In genomic region chr11:27465629-27466028, GRCh38 we compare ENCODE assay signal across 17 cellular contexts. TPM values are rescaled to one million over a fixed set of nuclear protein-coding genes. Genes with fewer than 3 reads are reported as not detected.
DNase-seq lines count a peak whose midpoint lies in the region; ATAC-seq, FAIRE-seq and TF ChIP-seq lines count a peak whose summit lies in the region.
"Had no signal": no experiment of that assay in that cellular context is flagged by ENCODE, and none has a peak within 500 bp of the region (broad histone marks: within the 10 kb centered on the region; RNA-seq: fewer than 3 reads in every experiment).

No MANE protein-coding gene starts in this region.

- H3K27ac ChIP-seq in PC-3 (ENCODE audit: low read length) (no peak overlapping the region), endothelial cell of umbilical vein (ENCODE audit: insufficient read depth, low read depth, low read length) (no peak overlapping the region), substantia nigra (ENCODE audit: low read depth, low read length, poor library complexity, severe bottlenecking) (no peak overlapping the region)

- H3K27ac Mint-ChIP-seq in Calu3 (ENCODE audit: unreplicated experiment) (peak overlapping the region; percentile 77), neural crest cell (ENCODE audit: unreplicated experiment) (peak overlapping the region; percentile 20)
- H3K27ac Mint-ChIP-seq in activated T-cell treated with anti-CD3 and anti-CD28 coated beads, Interleukin-2, amount 50 U/mL, for 72 hours, result no peak overlapping the region
- no peak overlapping the region for H3K27ac Mint-ChIP-seq in activated T-cell treated with anti-CD3 and anti-CD28 coated beads, Interleukin-2, amount 50 U/mL, for 24 hours
- H3K27ac Mint-ChIP-seq in activated naive CD8-positive, alpha-beta T cell treated with anti-CD3 and anti-CD28 coated beads, Interleukin-2, amount 50 U/mL, for 24 hours, result no peak overlapping the region

- no peak for TF ChIP-seq POLR2A in endothelial cell of umbilical vein (IDR thresholded peaks at IDR 0.05; ENCODE audit: low read depth, low read length)

- H3K4me3 Mint-ChIP-seq in Calu3 (ENCODE audit: low read depth, unreplicated experiment) (peak overlapping the region; percentile 54), neural crest cell (peak overlapping the region; percentile 10)
- H3K4me3 Mint-ChIP-seq in activated T-cell treated with anti-CD3 and anti-CD28 coated beads, Interleukin-2, amount 50 U/mL, for 72 hours, result no peak overlapping the region
- H3K4me3 Mint-ChIP-seq in activated T-cell treated with anti-CD3 and anti-CD28 coated beads, Interleukin-2, amount 50 U/mL, for 24 hours, result no peak overlapping the region
- H3K4me3 Mint-ChIP-seq in activated naive CD8-positive, alpha-beta T cell treated with anti-CD3 and anti-CD28 coated beads, Interleukin-2, amount 50 U/mL, for 24 hours, result no peak overlapping the region
- H3K4me3 Mint-ChIP-seq: CD8-positive, alpha-beta memory T cell had no signal

- no peaks in the 10 kb centered on the region for H3K36me3 ChIP-seq in PC-3 (ENCODE audit: low read depth, low read length)
- no peaks in the 10 kb centered on the region for H3K36me3 ChIP-seq in endothelial cell of umbilical vein (ENCODE audit: control insufficient read depth in 2 of 2, extremely low read depth in 1 of 2, insufficient read depth in 2 of 2, low read length in 2 of 2)

- intact Hi-C loops in Calu3 (cut with micrococcal nuclease; ENCODE audit: unreplicated experiment), result loop anchor here (2.0 to 5.0 kb wide), 2 partner anchors 33 to 65 kb away; no protein-coding TSS in a partner anchor
- intact Hi-C loops in PC-3 (cut with micrococcal nuclease), result no loop called here
- intact Hi-C loops in endothelial cell of umbilical vein (cut with micrococcal nuclease), result no loop called here

- no peaks in the 10 kb centered on the region for H3K9me1 ChIP-seq in endothelial cell of umbilical vein (replicated peaks; ENCODE audit: control insufficient read depth, extremely low read depth, insufficient read depth, low read length)

- BruUV-seq in Calu3 (replicated peaks; lab: Mats Ljungman, UMichigan) (no TSS peak), PC-3 (replicated peaks; lab: Mats Ljungman, UMichigan) (no TSS peak), endothelial cell of umbilical vein (replicated peaks; lab: Mats Ljungman, UMichigan) (no TSS peak)

- peaks cover 43% of the 10 kb centered on the region for H3K4me1 Mint-ChIP-seq in Calu3 (ENCODE audit: low read depth, unreplicated experiment)
- H3K4me1 Mint-ChIP-seq in neural crest cell, result peaks cover 83% of the 10 kb centered on the region
- H3K4me1 Mint-ChIP-seq in activated T-cell treated with anti-CD3 and anti-CD28 coated beads, Interleukin-2, amount 50 U/mL, for 72 hours (ENCODE audit: low read depth), result no peaks in the 10 kb centered on the region
- peaks cover 2% of the 10 kb centered on the region for H3K4me1 Mint-ChIP-seq in activated T-cell treated with anti-CD3 and anti-CD28 coated beads, Interleukin-2, amount 50 U/mL, for 24 hours (ENCODE audit: low read depth)
- no peaks in the 10 kb centered on the region for H3K4me1 Mint-ChIP-seq in activated naive CD8-positive, alpha-beta T cell treated with anti-CD3 and anti-CD28 coated beads, Interleukin-2, amount 50 U/mL, for 24 hours
- H3K4me1 Mint-ChIP-seq: CD8-positive, alpha-beta memory T cell had no signal

- H3K27me3 ChIP-seq in PC-3 (ENCODE audit: low read length) (no peaks in the 10 kb centered on the region), endothelial cell of umbilical vein (ENCODE audit: control insufficient read depth in 2 of 2, insufficient read depth in 2 of 2, low read length in 2 of 2) (no peaks in the 10 kb centered on the region)
- H3K27me3 ChIP-seq: dorsolateral prefrontal cortex had no signal

- no peak for ATAC-seq in PC-3
- no peak for ATAC-seq in activated T-cell treated with anti-CD3 and anti-CD28 coated beads, Interleukin-2, amount 50 U/mL, for 72 hours (replicated peaks in 1 of 2)
- no peak for ATAC-seq in activated naive CD8-positive, alpha-beta T cell treated with anti-CD3 and anti-CD28 coated beads, Interleukin-2, amount 50 U/mL, for 24 hours
- ATAC-seq: left lobe of liver had no signal

- FAIRE-seq in endothelial cell of umbilical vein (lab: Jason Lieb, UNC), result peak; percentile 43

- no peak for TF ChIP-seq CTCF in Calu3 (IDR thresholded peaks at IDR 0.05; ENCODE audit: unreplicated experiment)
- no peak for TF ChIP-seq CTCF in PC-3 (conservative IDR thresholded peaks at IDR 0.05; ENCODE audit: low read depth, low read length)
- TF ChIP-seq CTCF in endothelial cell of umbilical vein (IDR thresholded peaks at IDR 0.05; ENCODE audit: extremely low read depth in 1 of 2, insufficient read depth in 1 of 2, low read depth in 1 of 2, low read length in 2 of 2), result no peak
- no peak for TF ChIP-seq CTCF in neural crest cell (conservative IDR thresholded peaks at IDR 0.05)

- H3K9me3 Mint-ChIP-seq in Calu3 (ENCODE audit: low read depth, unreplicated experiment), result no peaks in the 10 kb centered on the region
- no peaks in the 10 kb centered on the region for H3K9me3 Mint-ChIP-seq in neural crest cell
- H3K9me3 Mint-ChIP-seq in activated T-cell treated with anti-CD3 and anti-CD28 coated beads, Interleukin-2, amount 50 U/mL, for 72 hours, result no peaks in the 10 kb centered on the region
- no peaks in the 10 kb centered on the region for H3K9me3 Mint-ChIP-seq in activated T-cell treated with anti-CD3 and anti-CD28 coated beads, Interleukin-2, amount 50 U/mL, for 24 hours
- H3K9me3 Mint-ChIP-seq in activated naive CD8-positive, alpha-beta T cell treated with anti-CD3 and anti-CD28 coated beads, Interleukin-2, amount 50 U/mL, for 24 hours, result no peaks in the 10 kb centered on the region
- H3K9me3 Mint-ChIP-seq: CD8-positive, alpha-beta memory T cell had no signal

- H3K36me3 Mint-ChIP-seq in Calu3 (ENCODE audit: insufficient read depth, unreplicated experiment), result peaks cover 18% of the 10 kb centered on the region
- no peaks in the 10 kb centered on the region for H3K36me3 Mint-ChIP-seq in neural crest cell (ENCODE audit: low read depth)
- no peaks in the 10 kb centered on the region for H3K36me3 Mint-ChIP-seq in activated T-cell treated with anti-CD3 and anti-CD28 coated beads, Interleukin-2, amount 50 U/mL, for 72 hours (ENCODE audit: insufficient read depth in 2 of 2)
- no peaks in the 10 kb centered on the region for H3K36me3 Mint-ChIP-seq in activated T-cell treated with anti-CD3 and anti-CD28 coated beads, Interleukin-2, amount 50 U/mL, for 24 hours (ENCODE audit: low read depth)
- H3K36me3 Mint-ChIP-seq in activated naive CD8-positive, alpha-beta T cell treated with anti-CD3 and anti-CD28 coated beads, Interleukin-2, amount 50 U/mL, for 24 hours (ENCODE audit: low read depth), result no peaks in the 10 kb centered on the region
- H3K36me3 Mint-ChIP-seq: CD8-positive, alpha-beta memory T cell had no signal

- POLR2A ChIA-PET in PC-3 (lab: Charles Lee; ENCODE audit: unreplicated experiment) (no interaction called here), endothelial cell of umbilical vein (lab: Charles Lee) (no interaction called here)

- CTCF ChIA-PET in Calu3 (lab: Charles Lee) (interaction anchor here (0.9 to 2.4 kb wide), 4 partner anchors 10 to 103 kb away, joined by 3 to 6 read pairs (median 4); partner anchors contain the start of gene CCDC34), PC-3 (lab: Charles Lee) (no interaction called here), endothelial cell of umbilical vein (lab: Charles Lee) (interaction anchor here (1.2 to 2.5 kb wide), 3 partner anchors 9 to 30 kb away, joined by 3 to 10 read pairs (median 4); no protein-coding TSS in a partner anchor)

- H3K4me2 ChIP-seq in PC-3 (ENCODE audit: low read length) (peak overlapping the region; percentile 69; the same call in 1 of the 2 replicates), endothelial cell of umbilical vein (ENCODE audit: insufficient read depth, low read length) (no peak overlapping the region)

- no peak overlapping the region for H3K9ac ChIP-seq in PC-3 (ENCODE audit: low read length)
- no peak overlapping the region for H3K9ac ChIP-seq in endothelial cell of umbilical vein (replicated peaks; ENCODE audit: extremely low read depth, insufficient read depth, low read length)

- H3K27me3 Mint-ChIP-seq in Calu3 (ENCODE audit: unreplicated experiment) (no peaks in the 10 kb centered on the region), neural crest cell (ENCODE audit: low read depth) (no peaks in the 10 kb centered on the region)
- peaks cover 30% of the 10 kb centered on the region for H3K27me3 Mint-ChIP-seq in activated T-cell treated with anti-CD3 and anti-CD28 coated beads, Interleukin-2, amount 50 U/mL, for 72 hours (ENCODE audit: low read depth)
- H3K27me3 Mint-ChIP-seq in activated T-cell treated with anti-CD3 and anti-CD28 coated beads, Interleukin-2, amount 50 U/mL, for 24 hours, result peaks cover 39% of the 10 kb centered on the region
- peaks cover 18% of the 10 kb centered on the region for H3K27me3 Mint-ChIP-seq in activated naive CD8-positive, alpha-beta T cell treated with anti-CD3 and anti-CD28 coated beads, Interleukin-2, amount 50 U/mL, for 24 hours

- no peaks in the 10 kb centered on the region for H4K20me1 ChIP-seq in PC-3 (ENCODE audit: low read length)
- H4K20me1 ChIP-seq in endothelial cell of umbilical vein (replicated peaks; ENCODE audit: control insufficient read depth, extremely low read depth, insufficient read depth, low read length), result no peaks in the 10 kb centered on the region

- no peaks in the 10 kb centered on the region for H3F3A ChIP-seq in PC-3 (ENCODE audit: low read length, unreplicated experiment)

- dilution Hi-C loops in endothelial cell of umbilical vein (cut with MboI; ENCODE audit: extremely low pct_ligation_motif_present, low sequenced_read_pairs), result no loop called here

- peaks cover 75% of the 10 kb centered on the region for H3K4me1 ChIP-seq in PC-3 (ENCODE audit: insufficient read depth, low read length)
- peaks cover 18% of the 10 kb centered on the region for H3K4me1 ChIP-seq in endothelial cell of umbilical vein (ENCODE audit: control insufficient read depth, extremely low read depth, insufficient read depth, low read length)

- H3K79me2 ChIP-seq in PC-3 (ENCODE audit: low read length), result peaks cover 97% of the 10 kb centered on the region
- H3K79me2 ChIP-seq in endothelial cell of umbilical vein (ENCODE audit: control insufficient read depth, insufficient read depth, low read length), result no peaks in the 10 kb centered on the region

- H2AFZ ChIP-seq in PC-3 (ENCODE audit: low read length) (no peak overlapping the region), endothelial cell of umbilical vein (ENCODE audit: low read depth, low read length) (no peak overlapping the region)

- H3K4me3 ChIP-seq in PC-3 (ENCODE audit: low read length) (no peak overlapping the region), endothelial cell of umbilical vein (replicated peaks in 1 of 3; ENCODE audit: insufficient read depth in 1 of 3, low read depth in 1 of 3, low read length in 3 of 3) (no peak overlapping the region)
- H3K4me3 ChIP-seq: dorsolateral prefrontal cortex had no signal

- H3K9me3 ChIP-seq in PC-3 (ENCODE audit: low read length) (no peaks in the 10 kb centered on the region), endothelial cell of umbilical vein (replicated peaks; ENCODE audit: control insufficient read depth, insufficient read depth, low read length) (no peaks in the 10 kb centered on the region)

- DNase-seq in Calu3 (no peak), PC-3 (no peak), endothelial cell of umbilical vein (ENCODE audit: low read depth, low spot score) (no peak), neural crest cell (ENCODE audit: low read depth, low spot score) (no peak), substantia nigra (lab: John Stamatoyannopoulos, UW) (no peak)
- no peak for DNase-seq in activated T-cell treated with anti-CD3 and anti-CD28 coated beads, Interleukin-2, amount 50 U/mL, for 72 hours
- DNase-seq in activated T-cell treated with anti-CD3 and anti-CD28 coated beads, Interleukin-2, amount 50 U/mL, for 24 hours, result no peak
- no peak for DNase-seq in activated naive CD8-positive, alpha-beta T cell treated with anti-CD3 and anti-CD28 coated beads, Interleukin-2, amount 50 U/mL, for 24 hours
- DNase-seq: activated gamma-delta T cell treated with Interleukin-2 at 50 U/mL for 16 hours; anterior cingulate cortex; CD8-positive, alpha-beta memory T cell; dorsolateral prefrontal cortex; KBM-7; NCI-H1092; NK-92 treated with Interleukin-12 subunit alpha and Interleukin-12 subunit beta, amount 100 ng/mL, for 24 hours; T-helper 1 cell had no signal

- no peaks in the 10 kb centered on the region for H3K9me2 ChIP-seq in PC-3 (replicated peaks; ENCODE audit: low read length)

RNA-seq across cellular contexts. Expression of gene LGR4, which starts 7.0 kb away (rescaled TPM):
- 50.0 and 51.4 TPM in 2 replicates for total RNA-seq in Calu3 (2022)
- total RNA-seq in PC-3 (2014; rRNA removed), result 13.5 and 14.5 TPM in 2 replicates
- 2.6 and 3.1 TPM in 2 replicates for total RNA-seq in endothelial cell of umbilical vein
- 0.89 and 1.3 TPM in 2 replicates for polyA plus RNA-seq in endothelial cell of umbilical vein
- 0.98 and 1.1 TPM in 2 replicates for polyA plus RNA-seq in endothelial cell of umbilical vein (2011; cell fraction: cytosol; rRNA removed)
- 4.1 and 4.4 TPM in 2 replicates for polyA plus RNA-seq in endothelial cell of umbilical vein (2011; cell fraction: nucleus; rRNA removed)
- 7.4 and 7.7 TPM in 2 replicates for polyA plus RNA-seq in endothelial cell of umbilical vein (2012)
- polyA minus RNA-seq in endothelial cell of umbilical vein, result 5.9 and 11.8 TPM in 2 replicates
- polyA minus RNA-seq in endothelial cell of umbilical vein (2011; cell fraction: cytosol; rRNA and poly(A)+ RNA removed), result 70.9 TPM
- polyA minus RNA-seq in endothelial cell of umbilical vein (2011; cell fraction: nucleus; rRNA and poly(A)+ RNA removed), result 7.3 and 9.6 TPM in 2 replicates
- 45.3 and 51.5 TPM in 2 replicates for total RNA-seq in neural crest cell
- under 1 TPM; 0.05 to 0.30 TPM for total RNA-seq in activated T-cell treated with anti-CD3 and anti-CD28 coated beads, Interleukin-2, amount 50 U/mL, for 72 hours

RNA-seq across cellular contexts. Expression of gene LIN7C, which starts 40.9 kb away (rescaled TPM):
- total RNA-seq in Calu3 (2022), result 43.7 and 46.4 TPM in 2 replicates
- 21.7 and 26.6 TPM in 2 replicates for total RNA-seq in PC-3 (2014; rRNA removed)
- total RNA-seq in endothelial cell of umbilical vein, result 23.6 and 24.9 TPM in 2 replicates
- 6.0 and 7.1 TPM in 2 replicates for polyA plus RNA-seq in endothelial cell of umbilical vein
- 6.5 and 7.3 TPM in 2 replicates for polyA plus RNA-seq in endothelial cell of umbilical vein (2011; cell fraction: cytosol; rRNA removed)
- 5.1 and 7.6 TPM in 2 replicates for polyA plus RNA-seq in endothelial cell of umbilical vein (2011; cell fraction: nucleus; rRNA removed)
- 5.7 and 8.9 TPM in 2 replicates for polyA plus RNA-seq in endothelial cell of umbilical vein (2012)
- 6.1 and 7.5 TPM in 2 replicates for polyA minus RNA-seq in endothelial cell of umbilical vein
- 29.0 TPM for polyA minus RNA-seq in endothelial cell of umbilical vein (2011; cell fraction: cytosol; rRNA and poly(A)+ RNA removed)
- polyA minus RNA-seq in endothelial cell of umbilical vein (2011; cell fraction: nucleus; rRNA and poly(A)+ RNA removed), result 7.5 and 12.4 TPM in 2 replicates
- total RNA-seq in neural crest cell, result 33.2 and 34.0 TPM in 2 replicates
- total RNA-seq in activated T-cell treated with anti-CD3 and anti-CD28 coated beads, Interleukin-2, amount 50 U/mL, for 72 hours, result 10 to 100 TPM; 16.9 to 23.5 TPM

Comparison
In these comparisons a context has a peak if more than half of its experiments do, and no peak if none do; other contexts are left out.
1. H3K27ac Mint-ChIP-seq: peak in Calu3 (single experiment) and neural crest cell (single experiment); none in activated T-cell treated with anti-CD3 and anti-CD28 coated beads, Interleukin-2, amount 50 U/mL, for 72 hours (single experiment), activated T-cell treated with anti-CD3 and anti-CD28 coated beads, Interleukin-2, amount 50 U/mL, for 24 hours (single experiment) and activated naive CD8-positive, alpha-beta T cell treated with anti-CD3 and anti-CD28 coated beads, Interleukin-2, amount 50 U/mL, for 24 hours (single experiment).
2. H3K4me3 Mint-ChIP-seq: peak in Calu3 (single experiment) and neural crest cell (single experiment); none in activated T-cell treated with anti-CD3 and anti-CD28 coated beads, Interleukin-2, amount 50 U/mL, for 72 hours (0 of 2), activated T-cell treated with anti-CD3 and anti-CD28 coated beads, Interleukin-2, amount 50 U/mL, for 24 hours (single experiment) and activated naive CD8-positive, alpha-beta T cell treated with anti-CD3 and anti-CD28 coated beads, Interleukin-2, amount 50 U/mL, for 24 hours (single experiment).